ENCODE assay signal across 1 cellular context in genomic region chr10:70403483-70404035, GRCh38.
A peak's percentile ranks its signal among the peaks of the same experiment; 100 is the strongest.
TF ChIP-seq lines count a peak whose summit lies in the region.

No MANE protein-coding gene starts in this region.

TF ChIP-seq in K562, 482 proteins besides CTCF, POLR2A, EP300 and RAD21 (continued from another document):
- TF ChIP-seq, protein P1, sequence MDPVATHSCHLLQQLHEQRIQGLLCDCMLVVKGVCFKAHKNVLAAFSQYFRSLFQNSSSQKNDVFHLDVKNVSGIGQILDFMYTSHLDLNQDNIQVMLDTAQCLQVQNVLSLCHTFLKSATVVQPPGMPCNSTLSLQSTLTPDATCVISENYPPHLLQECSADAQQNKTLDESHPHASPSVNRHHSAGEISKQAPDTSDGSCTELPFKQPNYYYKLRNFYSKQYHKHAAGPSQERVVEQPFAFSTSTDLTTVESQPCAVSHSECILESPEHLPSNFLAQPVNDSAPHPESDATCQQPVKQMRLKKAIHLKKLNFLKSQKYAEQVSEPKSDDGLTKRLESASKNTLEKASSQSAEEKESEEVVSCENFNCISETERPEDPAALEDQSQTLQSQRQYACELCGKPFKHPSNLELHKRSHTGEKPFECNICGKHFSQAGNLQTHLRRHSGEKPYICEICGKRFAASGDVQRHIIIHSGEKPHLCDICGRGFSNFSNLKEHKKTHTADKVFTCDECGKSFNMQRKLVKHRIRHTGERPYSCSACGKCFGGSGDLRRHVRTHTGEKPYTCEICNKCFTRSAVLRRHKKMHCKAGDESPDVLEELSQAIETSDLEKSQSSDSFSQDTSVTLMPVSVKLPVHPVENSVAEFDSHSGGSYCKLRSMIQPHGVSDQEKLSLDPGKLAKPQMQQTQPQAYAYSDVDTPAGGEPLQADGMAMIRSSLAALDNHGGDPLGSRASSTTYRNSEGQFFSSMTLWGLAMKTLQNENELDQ (CRISPR knock-in tag; IDR thresholded peaks at IDR 0.05; ENCODE audit: borderline replicate concordance) = no peak
- TF ChIP-seq, protein P2, sequence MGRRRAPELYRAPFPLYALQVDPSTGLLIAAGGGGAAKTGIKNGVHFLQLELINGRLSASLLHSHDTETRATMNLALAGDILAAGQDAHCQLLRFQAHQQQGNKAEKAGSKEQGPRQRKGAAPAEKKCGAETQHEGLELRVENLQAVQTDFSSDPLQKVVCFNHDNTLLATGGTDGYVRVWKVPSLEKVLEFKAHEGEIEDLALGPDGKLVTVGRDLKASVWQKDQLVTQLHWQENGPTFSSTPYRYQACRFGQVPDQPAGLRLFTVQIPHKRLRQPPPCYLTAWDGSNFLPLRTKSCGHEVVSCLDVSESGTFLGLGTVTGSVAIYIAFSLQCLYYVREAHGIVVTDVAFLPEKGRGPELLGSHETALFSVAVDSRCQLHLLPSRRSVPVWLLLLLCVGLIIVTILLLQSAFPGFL (CRISPR knock-in tag; IDR thresholded peaks at IDR 0.05) = no peak
- TF ChIP-seq SMARCA4 (IDR thresholded peaks at IDR 0.05) (peak; percentile 63), ARID1B (IDR thresholded peaks at IDR 0.05) (0 out of 2 replicates have a peak, but pooled peaks have one; percentile 32), MECOM (CRISPR knock-in tag; IDR thresholded peaks at IDR 0.05) (no peak), POLR2G (IDR thresholded peaks at IDR 0.05; ENCODE audit: low read depth, low read length) (no peak), NBN (IDR thresholded peaks at IDR 0.05; ENCODE audit: low read depth) (peak; percentile 63; the same call in 1 of the 2 replicates), RAD51 (IDR thresholded peaks at IDR 0.05; ENCODE audit: borderline replicate concordance, low read depth) (0 out of 2 replicates have a peak, but pooled peaks have one; percentile 14), ZNF780A (CRISPR knock-in tag; IDR thresholded peaks at IDR 0.05) (no peak), MIER1 (IDR thresholded peaks at IDR 0.05; ENCODE audit: low read depth) (0 out of 2 replicates have a peak, but pooled peaks have one; percentile 48), JUN (IDR thresholded peaks at IDR 0.05; ENCODE audit: borderline replicate concordance, low read depth, low read length) (no peak), JUN (CRISPR knock-in tag; IDR thresholded peaks at IDR 0.05; ENCODE audit: borderline replicate concordance) (no peak), KDM1A (IDR thresholded peaks at IDR 0.05) (no peak), KDM5B (IDR thresholded peaks at IDR 0.05; ENCODE audit: insufficient replicate concordance, low read depth, low read length) (peak; percentile 72), DLX4 (CRISPR knock-in tag; IDR thresholded peaks at IDR 0.05) (no peak), SMARCC2 (IDR thresholded peaks at IDR 0.05; ENCODE audit: low read depth) (peak; percentile 34; the same call in 1 of the 2 replicates), NRF1 (conservative IDR thresholded peaks at IDR 0.05 in 1 of 2, IDR thresholded peaks at IDR 0.05 in 1 of 2) (peak in 1 of 2 experiments; percentile 57; a peak in 1 of 4 replicates), FOSL1 (tag; conservative IDR thresholded peaks at IDR 0.05) (peak; percentile 21; the same call in 1 of the 2 replicates), CBX3 (IDR thresholded peaks at IDR 0.05; ENCODE audit: borderline replicate concordance in 1 of 2, low read length in 2 of 2) (0 out of 3 replicates have a peak, but pooled peaks of 1 of the 2 experiments have one; percentile 45), EWSR1 (IDR thresholded peaks at IDR 0.05; ENCODE audit: borderline replicate concordance, low read depth, partially characterized antibody) (no peak), ZNF655 (CRISPR knock-in tag; IDR thresholded peaks at IDR 0.05) (no peak), FOXP4 (CRISPR knock-in tag; IDR thresholded peaks at IDR 0.05; ENCODE audit: borderline replicate concordance) (no peak), POLR2H (tag; IDR thresholded peaks at IDR 0.05; ENCODE audit: low read depth) (peak; percentile 80), MNT (conservative IDR thresholded peaks at IDR 0.05) (peak in 1 of 2 experiments; percentile 20; a peak in 1 of 4 replicates), ZBTB9 (CRISPR knock-in tag; IDR thresholded peaks at IDR 0.05) (no peak), TAF9B (IDR thresholded peaks at IDR 0.05; ENCODE audit: partially characterized antibody) (peak; percentile 61), ZNF436 (CRISPR knock-in tag; IDR thresholded peaks at IDR 0.05) (no peak), NCOA4 (IDR thresholded peaks at IDR 0.05; ENCODE audit: partially characterized antibody) (no peak), ZNF143 (CRISPR knock-in tag; IDR thresholded peaks at IDR 0.05) (no peak), PTTG1 (tag; IDR thresholded peaks at IDR 0.05; ENCODE audit: low read depth) (no peak), ZNF707 (CRISPR knock-in tag; conservative IDR thresholded peaks at IDR 0.05) (no peak), GTF2F1 (IDR thresholded peaks at IDR 0.05; ENCODE audit: low read depth, low read length) (peak; percentile 41; the same call in 1 of the 2 replicates), ZBTB1 (CRISPR knock-in tag; IDR thresholded peaks at IDR 0.05; ENCODE audit: borderline replicate concordance, low read depth) (no peak), ZNF408 (CRISPR knock-in tag; IDR thresholded peaks at IDR 0.05; ENCODE audit: low read depth) (no peak), ETV1 (tag; conservative IDR thresholded peaks at IDR 0.05; ENCODE audit: low read depth) (no peak), NFIC (IDR thresholded peaks at IDR 0.05) (peak; percentile 43; the same call in 1 of the 2 replicates), CSDE1 (IDR thresholded peaks at IDR 0.05) (peak in 1 of 2 experiments; percentile 52; a peak in 1 of 4 replicates), SOX6 (IDR thresholded peaks at IDR 0.05) (0 out of 2 replicates have a peak, but pooled peaks have one; percentile 25), SMAD2 (IDR thresholded peaks at IDR 0.05; ENCODE audit: low read depth, low read length) (no peak), FOXK2 (conservative IDR thresholded peaks at IDR 0.05 in 1 of 2, IDR thresholded peaks at IDR 0.05 in 1 of 2; ENCODE audit: low read depth in 2 of 2) (peak in 1 of 2 experiments; percentile 35; a peak in 2 of 4 replicates), HDGF (IDR thresholded peaks at IDR 0.05) (0 out of 2 replicates have a peak, but pooled peaks have one; percentile 61), MYC (IDR thresholded peaks at IDR 0.05; ENCODE audit: low read depth, low read length) (peak; percentile 7; the same call in 1 of the 2 replicates), MYC (CRISPR knock-in tag; IDR thresholded peaks at IDR 0.05; ENCODE audit: borderline replicate concordance, low read depth) (no peak), HLTF (IDR thresholded peaks at IDR 0.05) (0 out of 2 replicates have a peak, but pooled peaks have one; percentile 37), HDAC2 (IDR thresholded peaks at IDR 0.05) (peak; percentile 39; the same call in 1 of the 2 replicates)
- TF ChIP-seq, protein P3, sequence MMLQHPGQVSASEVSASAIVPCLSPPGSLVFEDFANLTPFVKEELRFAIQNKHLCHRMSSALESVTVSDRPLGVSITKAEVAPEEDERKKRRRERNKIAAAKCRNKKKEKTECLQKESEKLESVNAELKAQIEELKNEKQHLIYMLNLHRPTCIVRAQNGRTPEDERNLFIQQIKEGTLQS (IDR thresholded peaks at IDR 0.05) = no peak
- TF ChIP-seq, protein P3 (CRISPR knock-in tag; conservative IDR thresholded peaks at IDR 0.05) = no peak
- TF ChIP-seq, protein P4, sequence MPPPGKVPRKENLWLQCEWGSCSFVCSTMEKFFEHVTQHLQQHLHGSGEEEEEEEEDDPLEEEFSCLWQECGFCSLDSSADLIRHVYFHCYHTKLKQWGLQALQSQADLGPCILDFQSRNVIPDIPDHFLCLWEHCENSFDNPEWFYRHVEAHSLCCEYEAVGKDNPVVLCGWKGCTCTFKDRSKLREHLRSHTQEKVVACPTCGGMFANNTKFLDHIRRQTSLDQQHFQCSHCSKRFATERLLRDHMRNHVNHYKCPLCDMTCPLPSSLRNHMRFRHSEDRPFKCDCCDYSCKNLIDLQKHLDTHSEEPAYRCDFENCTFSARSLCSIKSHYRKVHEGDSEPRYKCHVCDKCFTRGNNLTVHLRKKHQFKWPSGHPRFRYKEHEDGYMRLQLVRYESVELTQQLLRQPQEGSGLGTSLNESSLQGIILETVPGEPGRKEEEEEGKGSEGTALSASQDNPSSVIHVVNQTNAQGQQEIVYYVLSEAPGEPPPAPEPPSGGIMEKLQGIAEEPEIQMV (tag; conservative IDR thresholded peaks at IDR 0.05; ENCODE audit: low read depth) = no peak
- TF ChIP-seq, protein P5, sequence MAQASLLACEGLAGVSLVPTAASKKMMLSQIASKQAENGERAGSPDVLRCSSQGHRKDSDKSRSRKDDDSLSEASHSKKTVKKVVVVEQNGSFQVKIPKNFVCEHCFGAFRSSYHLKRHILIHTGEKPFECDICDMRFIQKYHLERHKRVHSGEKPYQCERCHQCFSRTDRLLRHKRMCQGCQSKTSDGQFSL (CRISPR knock-in tag; IDR thresholded peaks at IDR 0.05) = no peak
- TF ChIP-seq, protein P5 (tag; IDR thresholded peaks at IDR 0.05) = no peak
TF ChIP-seq in K562: peak in this region for 35.
